In genomic region chr10:3778708-3779108, GRCh38 we compare ENCODE assay signal across 9 cellular contexts. TPM values are rescaled to one million over a fixed set of nuclear protein-coding genes. Genes with fewer than 3 reads are reported as not detected.
A peak's percentile ranks its signal among the peaks of the same experiment; 100 is the strongest.
DNase-seq lines count a peak whose midpoint lies in the region; ATAC-seq and TF ChIP-seq lines count a peak whose summit lies in the region.
"Had no signal": no experiment of that assay in that cellular context is flagged by ENCODE, and none has a peak within 500 bp of the region (broad histone marks: within the 10 kb centered on the region; RNA-seq: fewer than 3 reads in every experiment).

No MANE protein-coding gene starts in this region.

- H3K36me3 ChIP-seq in sigmoid colon = peaks cover 18 to 64% (median 33%) of the 10 kb centered on the region in 4 donors

- DNase-seq in ELR (ENCODE audit: low read depth) (peak; percentile 8), fibroblast of the aortic adventitia (ENCODE audit: low read depth) (no peak), sigmoid colon (no peak), ureter (ENCODE audit: low spot score) (no peak), epidermal melanocyte (ENCODE audit: insufficient read length, low spot score) (no peak)
- no peak for DNase-seq in activated CD8-positive, alpha-beta memory T cell treated with anti-CD3 and anti-CD28 coated beads, Interleukin-2, amount 10 ng/mL, durations not matched to agents 7 days and 5 days
- DNase-seq: activated gamma-delta T cell had no signal

- no peak for ATAC-seq in activated CD8-positive, alpha-beta memory T cell treated with anti-CD3 and anti-CD28 coated beads, Interleukin-2, amount 10 ng/mL, durations not matched to agents 7 days and 5 days
- ATAC-seq in GM21717 (IDR thresholded peaks at IDR 0.05; ENCODE audit: unreplicated experiment) = no peak
- no peak for ATAC-seq in GM18498 (IDR thresholded peaks at IDR 0.05; ENCODE audit: unreplicated experiment)

- peaks cover 0 to 79% (median 73%) of the 10 kb centered on the region in 4 donors for H3K4me1 ChIP-seq in sigmoid colon

- no peaks in the 10 kb centered on the region for H3K27me3 ChIP-seq in sigmoid colon

- peak overlapping the region; percentile 98 to 100 (median 100) for H3K27ac ChIP-seq in sigmoid colon

- WGBS in sigmoid colon, 2 donors = 83 to 87% methylated on average over 3 of the region's 3 CpGs

- peak overlapping the region; percentile 99 for H3K27ac Mint-ChIP-seq in activated CD8-positive, alpha-beta memory T cell treated with anti-CD3 and anti-CD28 coated beads, Interleukin-2, amount 10 ng/mL, durations not matched to agents 7 days and 5 days

- H3K9me3 ChIP-seq in sigmoid colon = no peaks in the 10 kb centered on the region

- H3K36me3 Mint-ChIP-seq in activated CD8-positive, alpha-beta memory T cell treated with anti-CD3 and anti-CD28 coated beads, Interleukin-2, amount 10 ng/mL, durations not matched to agents 7 days and 5 days = peaks cover 90% of the 10 kb centered on the region

- H3K4me3 ChIP-seq in fibroblast of the aortic adventitia (ENCODE audit: low read depth, low read length) (peak overlapping the region; percentile 96), sigmoid colon (peak overlapping the region in 3 of 4 donors; percentile 73 to 97 (median 84))

- TF ChIP-seq CTCF in fibroblast of the aortic adventitia (IDR thresholded peaks at IDR 0.05; ENCODE audit: insufficient read depth, low read length) = no peak
- no peak for TF ChIP-seq CTCF in sigmoid colon (IDR thresholded peaks at IDR 0.05)

- CTCF ChIA-PET in activated CD8-positive, alpha-beta memory T cell treated with anti-CD3 and anti-CD28 coated beads, Interleukin-2, amount 10 ng/mL, durations not matched to agents 7 days and 5 days (lab: Charles Lee) = interaction anchor here (0.8 to 1.6 kb wide), 3 partner anchors 21 to 877 kb away, joined by 3 to 4 read pairs (median 4); no protein-coding TSS in a partner anchor

- peak overlapping the region; percentile 93 for H3K4me3 Mint-ChIP-seq in activated CD8-positive, alpha-beta memory T cell treated with anti-CD3 and anti-CD28 coated beads, Interleukin-2, amount 10 ng/mL, durations not matched to agents 7 days and 5 days

- no peak for TF ChIP-seq POLR2A in sigmoid colon (IDR thresholded peaks at IDR 0.05)

- intact Hi-C loops in sigmoid colon (cut with DNase I) = loop anchor here (5.0 kb wide), 2 partner anchors 486 to 581 kb away; no protein-coding TSS in a partner anchor

- no peaks in the 10 kb centered on the region for H3K27me3 Mint-ChIP-seq in activated CD8-positive, alpha-beta memory T cell treated with anti-CD3 and anti-CD28 coated beads, Interleukin-2, amount 10 ng/mL, durations not matched to agents 7 days and 5 days

- TF ChIP-seq EP300 in sigmoid colon (IDR thresholded peaks at IDR 0.05) = no peak

- no peaks in the 10 kb centered on the region for H3K9me3 Mint-ChIP-seq in activated CD8-positive, alpha-beta memory T cell treated with anti-CD3 and anti-CD28 coated beads, Interleukin-2, amount 10 ng/mL, durations not matched to agents 7 days and 5 days (ENCODE audit: low read depth)

- H3K4me1 Mint-ChIP-seq in activated CD8-positive, alpha-beta memory T cell treated with anti-CD3 and anti-CD28 coated beads, Interleukin-2, amount 10 ng/mL, durations not matched to agents 7 days and 5 days = peaks cover 64% of the 10 kb centered on the region

RNA-seq across cellular contexts. Expression of gene KLF6, which starts 6.3 kb away (rescaled TPM):
- 100 to 1,000 TPM; 149 to 208 TPM for total RNA-seq in activated CD8-positive, alpha-beta memory T cell treated with anti-CD3 and anti-CD28 coated beads, Interleukin-2, amount 10 ng/mL, durations not matched to agents 7 days and 5 days
- total RNA-seq in fibroblast of the aortic adventitia (ENCODE audit: low replicate concordance) (47.8 and 52.1 TPM in 2 replicates), sigmoid colon (100 to 1,000 TPM in 2 of 4 donors, 10 to 100 TPM in 2; 50.3 to 116 (median 85.8) TPM), ureter (171 TPM)
- 100 to 1,000 TPM in 1 of 3 donors, 10 to 100 TPM in 2; 73.3 to 137 (median 91.6) TPM for polyA plus RNA-seq in sigmoid colon
